Comparison of ENCODE assay signal across 1 cellular context in genomic region chr1:182337736-182338571, GRCh38.
TF ChIP-seq lines count a peak whose summit lies in the region.

No MANE protein-coding gene starts in this region.

TF ChIP-seq in K562, 482 proteins besides CTCF, POLR2A, EP300 and RAD21 (continued from another document and continues in another):
- TF ChIP-seq ZBTB17 (CRISPR knock-in tag; IDR thresholded peaks at IDR 0.05) (peak; percentile 79), SP1 (CRISPR knock-in tag; IDR thresholded peaks at IDR 0.05) (peak; percentile 40; the same call in 1 of the 2 replicates), ZNF212 (CRISPR knock-in tag; IDR thresholded peaks at IDR 0.05) (0 out of 2 replicates have a peak, but pooled peaks have one; percentile 71), RBBP5 (IDR thresholded peaks at IDR 0.05; ENCODE audit: borderline replicate concordance, insufficient read depth, low read length, poor library complexity, severe bottlenecking) (peak; percentile 8), PML (IDR thresholded peaks at IDR 0.05; ENCODE audit: low read length) (peak; percentile 67; the same call in 1 of the 2 replicates), HNRNPLL (IDR thresholded peaks at IDR 0.05; ENCODE audit: low read depth, low read length, poor library complexity, severe bottlenecking) (no peak), GATAD2A (IDR thresholded peaks at IDR 0.05) (0 out of 2 replicates have a peak, but pooled peaks have one; percentile 72), POLR3A (IDR thresholded peaks at IDR 0.05; ENCODE audit: borderline replicate concordance, extremely low read depth, insufficient read depth, insufficient read length) (no peak), ZZZ3 (IDR thresholded peaks at IDR 0.05) (no peak), GMEB1 (CRISPR knock-in tag; IDR thresholded peaks at IDR 0.05) (0 out of 2 replicates have a peak, but pooled peaks have one; percentile 28), SREBF1 (IDR thresholded peaks at IDR 0.05; ENCODE audit: borderline replicate concordance, low read depth, low read length) (no peak), NFATC3 (IDR thresholded peaks at IDR 0.05) (no peak), NR2C2 (CRISPR knock-in tag; IDR thresholded peaks at IDR 0.05) (no peak), NR2C2 (tag; IDR thresholded peaks at IDR 0.05) (peak; percentile 81), MAFK (IDR thresholded peaks at IDR 0.05; ENCODE audit: low read length) (0 out of 2 replicates have a peak, but pooled peaks have one; percentile 2), PHTF2 (CRISPR knock-in tag; IDR thresholded peaks at IDR 0.05) (no peak), CBFA2T3 (IDR thresholded peaks at IDR 0.05) (peak; percentile 96), PATZ1 (CRISPR knock-in tag; IDR thresholded peaks at IDR 0.05; ENCODE audit: borderline replicate concordance) (0 out of 2 replicates have a peak, but pooled peaks have one; percentile 6), ZNF830 (CRISPR knock-in tag; IDR thresholded peaks at IDR 0.05) (no peak), PTTG1 (tag; IDR thresholded peaks at IDR 0.05; ENCODE audit: low read depth) (0 out of 2 replicates have a peak, but pooled peaks have one; percentile 25), MYBL2 (IDR thresholded peaks at IDR 0.05; ENCODE audit: low read depth) (peak; percentile 79), MYBL2 (CRISPR knock-in tag; IDR thresholded peaks at IDR 0.05; ENCODE audit: borderline replicate concordance) (no peak), ARID3A (IDR thresholded peaks at IDR 0.05; ENCODE audit: borderline replicate concordance, low read depth, low read length) (no peak; the same call in 1 of the 2 replicates), ZNF551 (CRISPR knock-in tag; IDR thresholded peaks at IDR 0.05) (no peak), ETV1 (tag; conservative IDR thresholded peaks at IDR 0.05; ENCODE audit: low read depth) (peak; percentile 97), NCOA4 (IDR thresholded peaks at IDR 0.05; ENCODE audit: partially characterized antibody) (no peak), NFXL1 (CRISPR knock-in tag; IDR thresholded peaks at IDR 0.05) (peak; percentile 66), TAF1 (IDR thresholded peaks at IDR 0.05; ENCODE audit: control insufficient read depth, extremely low read depth, insufficient read depth, low read length, severe bottlenecking) (peak; percentile 52), TCF3 (CRISPR knock-in tag; IDR thresholded peaks at IDR 0.05) (peak; percentile 95), JUN (IDR thresholded peaks at IDR 0.05; ENCODE audit: borderline replicate concordance, low read depth, low read length) (no peak), JUN (CRISPR knock-in tag; IDR thresholded peaks at IDR 0.05; ENCODE audit: borderline replicate concordance) (no peak), MYNN (IDR thresholded peaks at IDR 0.05) (peak; percentile 65), MYNN (CRISPR knock-in tag; IDR thresholded peaks at IDR 0.05) (no peak), MGA (IDR thresholded peaks at IDR 0.05) (peak; percentile 81), NEUROD1 (IDR thresholded peaks at IDR 0.05; ENCODE audit: borderline replicate concordance, low read depth, low read length, partially characterized antibody) (peak; percentile 83), TAF15 (IDR thresholded peaks at IDR 0.05; ENCODE audit: low read depth, low read length) (no peak)
- TF ChIP-seq, protein P1, sequence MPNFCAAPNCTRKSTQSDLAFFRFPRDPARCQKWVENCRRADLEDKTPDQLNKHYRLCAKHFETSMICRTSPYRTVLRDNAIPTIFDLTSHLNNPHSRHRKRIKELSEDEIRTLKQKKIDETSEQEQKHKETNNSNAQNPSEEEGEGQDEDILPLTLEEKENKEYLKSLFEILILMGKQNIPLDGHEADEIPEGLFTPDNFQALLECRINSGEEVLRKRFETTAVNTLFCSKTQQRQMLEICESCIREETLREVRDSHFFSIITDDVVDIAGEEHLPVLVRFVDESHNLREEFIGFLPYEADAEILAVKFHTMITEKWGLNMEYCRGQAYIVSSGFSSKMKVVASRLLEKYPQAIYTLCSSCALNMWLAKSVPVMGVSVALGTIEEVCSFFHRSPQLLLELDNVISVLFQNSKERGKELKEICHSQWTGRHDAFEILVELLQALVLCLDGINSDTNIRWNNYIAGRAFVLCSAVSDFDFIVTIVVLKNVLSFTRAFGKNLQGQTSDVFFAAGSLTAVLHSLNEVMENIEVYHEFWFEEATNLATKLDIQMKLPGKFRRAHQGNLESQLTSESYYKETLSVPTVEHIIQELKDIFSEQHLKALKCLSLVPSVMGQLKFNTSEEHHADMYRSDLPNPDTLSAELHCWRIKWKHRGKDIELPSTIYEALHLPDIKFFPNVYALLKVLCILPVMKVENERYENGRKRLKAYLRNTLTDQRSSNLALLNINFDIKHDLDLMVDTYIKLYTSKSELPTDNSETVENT (CRISPR knock-in tag; IDR thresholded peaks at IDR 0.05): no peak
- TF ChIP-seq, protein P2, sequence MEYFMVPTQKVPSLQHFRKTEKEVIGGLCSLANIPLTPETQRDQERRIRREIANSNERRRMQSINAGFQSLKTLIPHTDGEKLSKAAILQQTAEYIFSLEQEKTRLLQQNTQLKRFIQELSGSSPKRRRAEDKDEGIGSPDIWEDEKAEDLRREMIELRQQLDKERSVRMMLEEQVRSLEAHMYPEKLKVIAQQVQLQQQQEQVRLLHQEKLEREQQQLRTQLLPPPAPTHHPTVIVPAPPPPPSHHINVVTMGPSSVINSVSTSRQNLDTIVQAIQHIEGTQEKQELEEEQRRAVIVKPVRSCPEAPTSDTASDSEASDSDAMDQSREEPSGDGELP (CRISPR knock-in tag; IDR thresholded peaks at IDR 0.05; ENCODE audit: borderline replicate concordance): peak; percentile 54
- TF ChIP-seq, protein P3, sequence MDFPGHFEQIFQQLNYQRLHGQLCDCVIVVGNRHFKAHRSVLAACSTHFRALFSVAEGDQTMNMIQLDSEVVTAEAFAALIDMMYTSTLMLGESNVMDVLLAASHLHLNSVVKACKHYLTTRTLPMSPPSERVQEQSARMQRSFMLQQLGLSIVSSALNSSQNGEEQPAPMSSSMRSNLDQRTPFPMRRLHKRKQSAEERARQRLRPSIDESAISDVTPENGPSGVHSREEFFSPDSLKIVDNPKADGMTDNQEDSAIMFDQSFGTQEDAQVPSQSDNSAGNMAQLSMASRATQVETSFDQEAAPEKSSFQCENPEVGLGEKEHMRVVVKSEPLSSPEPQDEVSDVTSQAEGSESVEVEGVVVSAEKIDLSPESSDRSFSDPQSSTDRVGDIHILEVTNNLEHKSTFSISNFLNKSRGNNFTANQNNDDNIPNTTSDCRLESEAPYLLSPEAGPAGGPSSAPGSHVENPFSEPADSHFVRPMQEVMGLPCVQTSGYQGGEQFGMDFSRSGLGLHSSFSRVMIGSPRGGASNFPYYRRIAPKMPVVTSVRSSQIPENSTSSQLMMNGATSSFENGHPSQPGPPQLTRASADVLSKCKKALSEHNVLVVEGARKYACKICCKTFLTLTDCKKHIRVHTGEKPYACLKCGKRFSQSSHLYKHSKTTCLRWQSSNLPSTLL (IDR thresholded peaks at IDR 0.05): 0 out of 2 replicates have a peak, but pooled peaks have one; percentile 15
